In the genomic region with DNA sequence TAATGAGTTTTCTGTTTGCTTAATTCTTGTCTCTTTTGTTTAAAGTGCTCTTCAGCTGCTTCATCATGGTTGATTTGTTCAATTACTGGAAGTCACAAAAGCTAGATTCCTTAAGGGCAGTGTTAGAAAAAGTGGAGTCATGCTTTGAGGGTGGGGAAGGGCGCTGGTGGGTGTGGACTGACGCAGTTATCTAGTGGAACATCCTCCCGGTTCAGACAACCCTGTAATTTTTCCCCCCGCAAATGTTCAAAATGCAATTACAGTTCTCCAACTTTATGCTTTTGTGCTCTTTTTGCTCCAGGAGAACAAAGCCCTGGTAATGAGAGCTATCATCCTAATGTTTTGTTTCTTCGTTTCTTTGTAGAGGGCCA, we compare ENCODE assay signal across 15 cellular contexts. TPM values are rescaled to one million over a fixed set of nuclear protein-coding genes. Genes with fewer than 3 reads are reported as not detected.
DNase-seq lines count a peak whose midpoint lies in the region; ATAC-seq, FAIRE-seq and TF ChIP-seq lines count a peak whose summit lies in the region.
"Had no signal": no experiment of that assay in that cellular context is flagged by ENCODE, and none has a peak within 500 bp of the region (broad histone marks: within the 10 kb centered on the region; RNA-seq: fewer than 3 reads in every experiment).

No MANE protein-coding gene starts in this region.

- no peak overlapping the region for H3K4me2 ChIP-seq in astrocyte (ENCODE audit: low read length)

- no peak for FAIRE-seq in astrocyte (lab: Jason Lieb, UNC)

- CTCF ChIA-PET in activated naive CD4-positive, alpha-beta T cell treated with anti-CD3 and anti-CD28 coated beads for 36 hours (lab: Charles Lee) = interaction anchor here (0.6 kb wide), 1 partner anchor 47 kb away, joined by 3 read pairs; no protein-coding TSS in a partner anchor

- no peak overlapping the region for H3K4me3 Mint-ChIP-seq in astrocyte (ENCODE audit: unreplicated experiment)
- H3K4me3 Mint-ChIP-seq in activated naive CD4-positive, alpha-beta T cell treated with anti-CD3 and anti-CD28 coated beads for 36 hours = no peak overlapping the region
- H3K4me3 Mint-ChIP-seq: activated T-helper 1 cell treated with anti-CD3 and anti-CD28 coated beads, Interleukin-12 subunit alpha, Interleukin-12 subunit beta, Interleukin-2, Interleukin-4 antibody, amounts not matched to agents 30 ng/mL and 10 ng/mL and 1 ng/mL, durations not matched to agents 14 hours and 24 hours and 36 hours had no signal

- H3K27me3 Mint-ChIP-seq in astrocyte (ENCODE audit: low read depth, unreplicated experiment) = no peaks in the 10 kb centered on the region
- H3K27me3 Mint-ChIP-seq in activated naive CD4-positive, alpha-beta T cell treated with anti-CD3 and anti-CD28 coated beads for 36 hours (ENCODE audit: low read depth) = no peaks in the 10 kb centered on the region

- DNase-seq in NCI-H345 (lab: John Stamatoyannopoulos, UW) (peak; percentile 40), NCI-H345 treated with DMSO at 0.1 percent for 48 hours (lab: John Stamatoyannopoulos, UW; ENCODE audit: unreplicated experiment) (no peak), astrocyte (ENCODE audit: low read depth) (no peak), left kidney (ENCODE audit: low read depth, low spot score) (peak; percentile 35), testis (peak; percentile 50), GM03348 (ENCODE audit: low spot score) (no peak), Right ventricle myocardium inferior (ENCODE audit: missing footprints) (no peak)
- DNase-seq in activated naive CD4-positive, alpha-beta T cell treated with anti-CD3 and anti-CD28 coated beads for 36 hours = no peak
- DNase-seq: activated CD4-positive, alpha-beta T cell treated with anti-CD3 and anti-CD28 coated beads, Interleukin-2, amount 50 U/mL, for 48 hours; MV-4-11; SIG-M5; stimulated activated naive CD4-positive, alpha-beta T cell treated with Interleukin-2 at 50 U/mL for 16 hours; T1000 had no signal

- no peak for TF ChIP-seq POLR2A in testis (IDR thresholded peaks at IDR 0.05)

- intact Hi-C loops in testis (cut with DNase I; ENCODE audit: low total_unique reads) (no loop called here), Right ventricle myocardium inferior (cut with DNase I) (no loop called here)
- intact Hi-C loops in activated naive CD4-positive, alpha-beta T cell treated with anti-CD3 and anti-CD28 coated beads for 36 hours (cut with micrococcal nuclease) = no loop called here

- H3K4me1 ChIP-seq in astrocyte (ENCODE audit: insufficient read depth, low read length) = no peaks in the 10 kb centered on the region
- H3K4me1 ChIP-seq in testis = no peaks in the 10 kb centered on the region

- no peaks in the 10 kb centered on the region for H3K36me3 ChIP-seq in astrocyte (ENCODE audit: insufficient read depth, low read length)
- H3K36me3 ChIP-seq in testis (ENCODE audit: low read depth, missing control alignments) = no peaks in the 10 kb centered on the region

- no peak overlapping the region for H3K27ac Mint-ChIP-seq in astrocyte (ENCODE audit: unreplicated experiment)
- no peak overlapping the region for H3K27ac Mint-ChIP-seq in activated naive CD4-positive, alpha-beta T cell treated with anti-CD3 and anti-CD28 coated beads for 36 hours

- peak overlapping the region; percentile 52 for H2AFZ ChIP-seq in astrocyte (ENCODE audit: low read depth, low read length)

- peaks cover 4% of the 10 kb centered on the region for H3K4me1 Mint-ChIP-seq in astrocyte (ENCODE audit: low read depth, unreplicated experiment)
- peaks cover 2% of the 10 kb centered on the region for H3K4me1 Mint-ChIP-seq in activated naive CD4-positive, alpha-beta T cell treated with anti-CD3 and anti-CD28 coated beads for 36 hours (ENCODE audit: low read depth)

- H3K27ac ChIP-seq in astrocyte (ENCODE audit: low read depth, low read length) = no peak overlapping the region
- H3K27ac ChIP-seq in testis = peak overlapping the region; percentile 59 to 87

- no peaks in the 10 kb centered on the region for H3K9me3 ChIP-seq in astrocyte (ENCODE audit: insufficient read depth, low read depth, low read length)
- no peaks in the 10 kb centered on the region for H3K9me3 ChIP-seq in testis

- WGBS in testis, 2 donors = 57 to 67% methylated on average over 5 of the region's 5 CpGs

- H3K4me3 ChIP-seq in astrocyte (ENCODE audit: insufficient read depth, low read depth, low read length) (no peak overlapping the region), testis (no peak overlapping the region)
- H3K4me3 ChIP-seq: skin epidermis had no signal

- H4K20me1 ChIP-seq in astrocyte (ENCODE audit: insufficient read depth, low read length) = no peaks in the 10 kb centered on the region

- no peak for ATAC-seq in Right ventricle myocardium inferior

- TF ChIP-seq CTCF in astrocyte (IDR thresholded peaks at IDR 0.05; ENCODE audit: insufficient read depth, low read depth, low read length) (no peak), testis (IDR thresholded peaks at IDR 0.05) (no peak)

- no peak overlapping the region for H3K9ac ChIP-seq in astrocyte (ENCODE audit: low read length)

- H3K9me3 Mint-ChIP-seq in astrocyte (ENCODE audit: unreplicated experiment) = no peaks in the 10 kb centered on the region
- H3K9me3 Mint-ChIP-seq in activated naive CD4-positive, alpha-beta T cell treated with anti-CD3 and anti-CD28 coated beads for 36 hours = no peaks in the 10 kb centered on the region
- H3K9me3 Mint-ChIP-seq: activated T-helper 1 cell treated with anti-CD3 and anti-CD28 coated beads, Interleukin-12 subunit alpha, Interleukin-12 subunit beta, Interleukin-2, Interleukin-4 antibody, amounts not matched to agents 30 ng/mL and 10 ng/mL and 1 ng/mL, durations not matched to agents 14 hours and 24 hours and 36 hours had no signal

- H3K36me3 Mint-ChIP-seq in astrocyte (ENCODE audit: low read depth, unreplicated experiment) = no peaks in the 10 kb centered on the region
- no peaks in the 10 kb centered on the region for H3K36me3 Mint-ChIP-seq in activated naive CD4-positive, alpha-beta T cell treated with anti-CD3 and anti-CD28 coated beads for 36 hours (ENCODE audit: low read depth)

- no peaks in the 10 kb centered on the region for H3K79me2 ChIP-seq in astrocyte (ENCODE audit: insufficient read depth, low read length)

- H3K27me3 ChIP-seq in astrocyte (ENCODE audit: insufficient read depth, low read length) = no peaks in the 10 kb centered on the region
- no peaks in the 10 kb centered on the region for H3K27me3 ChIP-seq in testis

RNA-seq across cellular contexts. Expression of a gene that starts 2.1 kb away (rescaled TPM):
- total RNA-seq in astrocyte (2.8 and 3.4 TPM in 2 replicates), testis (10 to 100 TPM; 26.6 to 30.9 TPM), Right ventricle myocardium inferior (160 TPM)
- polyA plus RNA-seq in testis (ENCODE audit: insufficient read depth, low read depth, low replicate concordance) = 30.9 TPM
- 1 to 10 TPM; 2.0 to 2.4 TPM for total RNA-seq in activated naive CD4-positive, alpha-beta T cell treated with anti-CD3 and anti-CD28 coated beads for 36 hours

Comparison
In these comparisons a context has a peak if more than half of its experiments do, and no peak if none do; other contexts are left out.
1. DNase-seq: peak in NCI-H345 (single experiment), left kidney (single experiment) and testis (single experiment); none in NCI-H345 treated with DMSO at 0.1 percent for 48 hours (single experiment), astrocyte (single experiment), GM03348 (single experiment), Right ventricle myocardium inferior (single experiment) and activated naive CD4-positive, alpha-beta T cell treated with anti-CD3 and anti-CD28 coated beads for 36 hours (single experiment).